9 cellular contexts compared by ENCODE assay signal in the genomic region with DNA sequence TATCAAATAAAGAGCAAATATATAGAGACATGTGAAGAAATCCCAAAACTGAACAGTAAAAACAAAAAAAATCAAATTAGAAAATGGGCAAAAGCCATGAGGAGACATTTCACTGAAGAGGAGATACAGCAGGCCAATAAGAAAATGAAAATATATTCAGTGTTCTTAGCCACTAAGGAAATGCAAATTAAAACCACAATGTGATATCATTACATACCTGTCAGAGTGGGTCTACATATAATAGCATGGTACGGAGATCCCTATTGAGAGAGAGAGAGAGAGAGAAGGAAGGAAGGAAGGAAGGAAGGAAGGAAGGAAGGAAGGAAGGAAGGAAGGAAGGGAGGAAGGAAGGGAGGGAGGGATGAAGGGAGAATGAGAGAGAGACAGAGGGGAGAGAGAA.
"Had no signal": no experiment of that assay in that cellular context is flagged by ENCODE, and none has a peak within 500 bp of the region (broad histone marks: within the 10 kb centered on the region; RNA-seq: fewer than 3 reads in every experiment).

No MANE protein-coding gene starts in this region.

- H3K36me3 ChIP-seq: HAP-1 had no signal

- H3K4me1 ChIP-seq: HAP-1 had no signal

- H3K4me3 Mint-ChIP-seq: HFFc6, IgD-negative memory B cell had no signal

- H3K4me3 ChIP-seq: GM23248, HAP-1 had no signal

- H3K36me3 Mint-ChIP-seq: IgD-negative memory B cell had no signal

- H3K9me3 Mint-ChIP-seq: IgD-negative memory B cell had no signal

- H3K9me3 ChIP-seq: HAP-1 had no signal

- H3K27me3 Mint-ChIP-seq: IgD-negative memory B cell had no signal

- DNase-seq: GM23248, GOT3, H7, HFFc6, KBM-7 had no signal

- H3K27ac Mint-ChIP-seq: HFFc6, IgD-negative memory B cell had no signal

- H3K9ac ChIP-seq: GM23248 had no signal

- H3K4me1 Mint-ChIP-seq: IgD-negative memory B cell had no signal

- ATAC-seq: HCT116 had no signal

- H2AFZ ChIP-seq: GM23248 had no signal

- H3K27ac ChIP-seq: GM23248, HL-60 had no signal
